Comparison of ENCODE assay signal across 19 cellular contexts in genomic region chr18:77110400-77110799, GRCh38. TPM values are rescaled to one million over a fixed set of nuclear protein-coding genes. Genes with fewer than 3 reads are reported as not detected.
A peak's percentile ranks its signal among the peaks of the same experiment; 100 is the strongest.
DNase-seq lines count a peak whose midpoint lies in the region; ATAC-seq and TF ChIP-seq lines count a peak whose summit lies in the region.
"Had no signal": no experiment of that assay in that cellular context is flagged by ENCODE, and none has a peak within 500 bp of the region (broad histone marks: within the 10 kb centered on the region; RNA-seq: fewer than 3 reads in every experiment).

No MANE protein-coding gene starts in this region.

- H3K9me3 Mint-ChIP-seq in activated naive CD8-positive, alpha-beta T cell (ENCODE audit: low read depth) = peaks cover 7% of the 10 kb centered on the region
- H3K9me3 Mint-ChIP-seq in activated naive CD8-positive, alpha-beta T cell treated with anti-CD3 and anti-CD28 coated beads, Interleukin-2, amount 50 U/mL, for 24 hours = peaks cover 16% of the 10 kb centered on the region

- POLR2A ChIA-PET in GM10248 (lab: Yijun Ruan, JAX) = interaction anchor here (1.1 kb wide), 1 partner anchor 19 kb away, joined by 3 read pairs; no protein-coding TSS in a partner anchor

- no peak overlapping the region for H3K4me3 Mint-ChIP-seq in activated naive CD8-positive, alpha-beta T cell
- H3K4me3 Mint-ChIP-seq in activated naive CD8-positive, alpha-beta T cell treated with anti-CD3 and anti-CD28 coated beads, Interleukin-2, amount 50 U/mL, for 24 hours = no peak overlapping the region
- H3K4me3 Mint-ChIP-seq: stimulated activated naive CD8-positive, alpha-beta T cell treated with anti-CD3 and anti-CD28 coated beads, Interleukin-15, amount 100 ng/mL, for 72 hours had no signal

- H3K4me3 ChIP-seq in epithelial cell of esophagus (ENCODE audit: low read length) = no peak overlapping the region
- H3K4me3 ChIP-seq: uterus had no signal

- H3K27me3 Mint-ChIP-seq in activated naive CD8-positive, alpha-beta T cell = no peaks in the 10 kb centered on the region
- no peaks in the 10 kb centered on the region for H3K27me3 Mint-ChIP-seq in activated naive CD8-positive, alpha-beta T cell treated with anti-CD3 and anti-CD28 coated beads, Interleukin-2, amount 50 U/mL, for 24 hours
- H3K27me3 Mint-ChIP-seq: stimulated activated naive CD8-positive, alpha-beta T cell treated with anti-CD3 and anti-CD28 coated beads, Interleukin-15, amount 100 ng/mL, for 72 hours had no signal

- no peak for DNase-seq in activated naive CD8-positive, alpha-beta T cell treated with anti-CD3 and anti-CD28 coated beads, Interleukin-2, amount 50 U/mL, for 24 hours
- DNase-seq in SK-MEL-5 (ENCODE audit: low read depth, low spot score) (peak; percentile 36), epithelial cell of esophagus (ENCODE audit: low read depth) (no peak), cerebellar cortex (ENCODE audit: low spot score) (no peak), GM10248 (ENCODE audit: extremely low spot score) (no peak)
- peak; percentile 24 for DNase-seq in stimulated activated CD8-positive, alpha-beta memory T cell treated with anti-CD3 and anti-CD28 coated beads, Interleukin-4, amount 100 ng/mL, for 48 hours
- DNase-seq: activated CD4-positive, alpha-beta T cell treated with anti-CD3 and anti-CD28 coated beads, Interleukin-2, amount 50 U/mL, for 1 hour; AML-193; EL; midbrain; NCI-H1092 treated with DMSO at 0.1 percent for 48 hours; occipital lobe; SHP77 treated with DMSO at 0.1 percent for 48 hours; small intestine; stimulated activated naive CD8-positive, alpha-beta T cell treated with anti-CD3 and anti-CD28 coated beads, Interleukin-15, amount 100 ng/mL, for 72 hours had no signal

- peaks cover 23% of the 10 kb centered on the region for H3K36me3 Mint-ChIP-seq in activated naive CD8-positive, alpha-beta T cell
- H3K36me3 Mint-ChIP-seq in activated naive CD8-positive, alpha-beta T cell treated with anti-CD3 and anti-CD28 coated beads, Interleukin-2, amount 50 U/mL, for 24 hours (ENCODE audit: low read depth) = peaks cover 39% of the 10 kb centered on the region

- peak overlapping the region; percentile 84 for H3K27ac Mint-ChIP-seq in activated naive CD8-positive, alpha-beta T cell
- H3K27ac Mint-ChIP-seq in activated naive CD8-positive, alpha-beta T cell treated with anti-CD3 and anti-CD28 coated beads, Interleukin-2, amount 50 U/mL, for 24 hours = no peak overlapping the region
- H3K27ac Mint-ChIP-seq: stimulated activated naive CD8-positive, alpha-beta T cell treated with anti-CD3 and anti-CD28 coated beads, Interleukin-15, amount 100 ng/mL, for 72 hours had no signal

- peak; percentile 3 for TF ChIP-seq CTCF in epithelial cell of esophagus (IDR thresholded peaks at IDR 0.05; ENCODE audit: insufficient read depth, low read depth, low read length, missing control alignments)
- TF ChIP-seq CTCF in GM10248 (IDR thresholded peaks at IDR 0.05; ENCODE audit: control extremely low read depth, extremely low read depth, low read depth, missing control alignments) = no peak

- in situ Hi-C loops in SK-MEL-5 (cut with HindIII; ENCODE audit: low pct_unique_long_range_greater_than_20kb, low sequenced_read_pairs) = no loop called here

- ATAC-seq in activated naive CD8-positive, alpha-beta T cell treated with anti-CD3 and anti-CD28 coated beads, Interleukin-2, amount 50 U/mL, for 24 hours = no peak
- ATAC-seq in HG02678 (IDR thresholded peaks at IDR 0.05; ENCODE audit: unreplicated experiment) = no peak
- ATAC-seq: activated naive CD4-positive, alpha-beta T cell treated with anti-CD3 and anti-CD28 coated beads, Interleukin-2, amount 50 U/mL, for 72 hours; stimulated activated naive CD8-positive, alpha-beta T cell treated with anti-CD3 and anti-CD28 coated beads, Interleukin-15, amount 100 ng/mL, for 72 hours had no signal

- peaks cover 92% of the 10 kb centered on the region for H3K4me1 Mint-ChIP-seq in activated naive CD8-positive, alpha-beta T cell (ENCODE audit: low read depth)
- peaks cover 92% of the 10 kb centered on the region for H3K4me1 Mint-ChIP-seq in activated naive CD8-positive, alpha-beta T cell treated with anti-CD3 and anti-CD28 coated beads, Interleukin-2, amount 50 U/mL, for 24 hours

- CTCF ChIA-PET in GM10248 (lab: Yijun Ruan, JAX) = interaction anchor here (1.4 to 1.8 kb wide), 2 partner anchors 11 to 110 kb away, joined by 3 to 5 read pairs; no protein-coding TSS in a partner anchor

RNA-seq across cellular contexts. Expression of gene MBP, which starts 22.2 kb away (rescaled TPM):
- 57.8 and 65.2 TPM in 2 replicates for total RNA-seq in SK-MEL-5 (2014; rRNA removed; shearing (Covaris generic))
- 49.0 and 57.1 TPM in 2 replicates for polyA plus RNA-seq in SK-MEL-5 (2015; cell fraction: cytosol; rRNA removed)
- 47.9 and 55.1 TPM in 2 replicates for polyA plus RNA-seq in SK-MEL-5 (2015; cell fraction: nucleus; rRNA removed)

Comparison
In these comparisons a context has a peak if more than half of its experiments do, and no peak if none do; other contexts are left out.
1. DNase-seq: peak in SK-MEL-5 (single experiment) and stimulated activated CD8-positive, alpha-beta memory T cell treated with anti-CD3 and anti-CD28 coated beads, Interleukin-4, amount 100 ng/mL, for 48 hours (single experiment); none in activated naive CD8-positive, alpha-beta T cell treated with anti-CD3 and anti-CD28 coated beads, Interleukin-2, amount 50 U/mL, for 24 hours (single experiment), epithelial cell of esophagus (single experiment), cerebellar cortex (single experiment) and GM10248 (single experiment).